Comparison of ENCODE assay signal across 1 cellular context in the genomic region with DNA sequence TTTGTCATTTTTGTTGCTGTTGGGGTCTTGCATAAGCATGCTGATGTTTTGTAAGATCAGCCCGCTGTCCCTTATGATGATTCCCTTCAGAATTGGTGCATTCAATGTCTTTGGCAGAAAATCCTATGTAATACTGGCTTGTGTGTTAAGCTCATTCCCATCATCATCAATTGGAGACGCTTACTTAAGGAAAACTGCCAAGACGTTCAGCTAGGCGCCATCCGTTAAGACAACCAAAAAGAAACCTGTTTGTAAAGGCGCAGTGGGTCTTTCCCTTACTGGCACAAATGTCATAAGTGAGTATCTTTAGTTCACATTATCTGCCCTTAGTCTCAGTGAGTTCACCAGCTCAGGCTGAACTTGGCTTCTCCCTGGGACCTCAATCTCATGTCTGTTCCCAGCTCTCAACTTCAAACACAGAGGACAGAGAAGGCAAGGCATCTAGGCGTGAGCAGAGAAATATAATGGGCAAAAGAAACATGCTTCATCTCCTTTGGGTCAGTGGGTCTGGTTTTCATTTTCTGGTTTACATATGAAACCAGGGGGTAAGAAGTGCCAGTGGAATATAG.
TF ChIP-seq lines count a peak whose summit lies in the region.

No MANE protein-coding gene starts in this region.

TF ChIP-seq in GM12878, 131 proteins besides CTCF, POLR2A, EP300 and RAD21 (continued from another document):
- no peak for TF ChIP-seq PML (IDR thresholded peaks at IDR 0.05; ENCODE audit: low read length)
- TF ChIP-seq, protein P1, sequence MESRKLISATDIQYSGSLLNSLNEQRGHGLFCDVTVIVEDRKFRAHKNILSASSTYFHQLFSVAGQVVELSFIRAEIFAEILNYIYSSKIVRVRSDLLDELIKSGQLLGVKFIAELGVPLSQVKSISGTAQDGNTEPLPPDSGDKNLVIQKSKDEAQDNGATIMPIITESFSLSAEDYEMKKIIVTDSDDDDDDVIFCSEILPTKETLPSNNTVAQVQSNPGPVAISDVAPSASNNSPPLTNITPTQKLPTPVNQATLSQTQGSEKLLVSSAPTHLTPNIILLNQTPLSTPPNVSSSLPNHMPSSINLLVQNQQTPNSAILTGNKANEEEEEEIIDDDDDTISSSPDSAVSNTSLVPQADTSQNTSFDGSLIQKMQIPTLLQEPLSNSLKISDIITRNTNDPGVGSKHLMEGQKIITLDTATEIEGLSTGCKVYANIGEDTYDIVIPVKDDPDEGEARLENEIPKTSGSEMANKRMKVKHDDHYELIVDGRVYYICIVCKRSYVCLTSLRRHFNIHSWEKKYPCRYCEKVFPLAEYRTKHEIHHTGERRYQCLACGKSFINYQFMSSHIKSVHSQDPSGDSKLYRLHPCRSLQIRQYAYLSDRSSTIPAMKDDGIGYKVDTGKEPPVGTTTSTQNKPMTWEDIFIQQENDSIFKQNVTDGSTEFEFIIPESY (IDR thresholded peaks at IDR 0.05) = peak; percentile 68; the same call in 1 of the 2 replicates
